11 cellular contexts compared by ENCODE assay signal in the genomic region with DNA sequence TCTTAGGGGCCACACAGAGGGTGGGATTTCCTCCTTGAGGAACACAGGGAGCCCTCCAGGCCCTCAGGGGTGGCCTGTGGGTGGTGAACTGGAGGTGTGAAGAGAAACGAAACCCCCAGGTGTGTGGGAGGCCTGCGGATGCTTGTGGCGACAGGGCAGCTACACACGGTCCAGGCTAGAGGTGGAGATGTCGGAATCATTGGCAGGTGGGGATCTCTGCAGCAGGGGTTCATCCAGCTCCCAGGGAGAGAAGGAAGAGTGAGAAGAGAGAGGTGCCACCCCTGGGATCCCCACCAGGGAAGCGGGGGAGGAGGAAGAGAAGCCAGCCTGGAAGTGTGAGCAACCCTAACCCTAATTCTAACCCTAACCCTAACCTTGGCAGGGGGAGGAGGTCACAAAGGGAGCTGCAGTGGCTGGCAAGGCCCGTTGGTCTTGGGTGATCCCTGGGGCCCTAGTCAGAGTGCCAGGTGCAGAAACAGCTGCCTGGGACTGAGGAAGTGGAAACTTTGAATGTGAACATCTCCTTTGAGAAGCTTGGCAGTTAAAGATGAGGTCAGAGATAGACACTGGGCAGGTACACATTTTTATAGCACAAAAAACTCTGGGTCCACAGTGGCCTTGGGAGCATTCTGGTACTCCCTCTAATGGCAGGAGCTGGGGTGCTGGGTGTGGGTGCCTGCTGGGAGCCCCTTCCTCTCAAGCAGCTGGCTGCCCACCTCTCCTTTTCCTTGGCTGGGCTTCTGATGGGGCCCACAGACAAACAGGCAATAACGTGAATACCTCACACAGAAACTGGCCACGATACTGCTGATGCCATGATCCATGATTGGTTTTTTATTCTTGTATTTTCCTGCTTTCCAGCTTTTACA. TPM values are rescaled to one million over a fixed set of nuclear protein-coding genes. Genes with fewer than 3 reads are reported as not detected.
DNase-seq lines count a peak whose midpoint lies in the region; ATAC-seq, FAIRE-seq and TF ChIP-seq lines count a peak whose summit lies in the region.
"Had no signal": no experiment of that assay in that cellular context is flagged by ENCODE, and none has a peak within 500 bp of the region (broad histone marks: within the 10 kb centered on the region; RNA-seq: fewer than 3 reads in every experiment).

No MANE protein-coding gene starts in this region.

- H3K36me3 Mint-ChIP-seq in activated T-helper 2 cell treated with anti-CD3 and anti-CD28 coated beads, Interferon-gamma antibody, Interleukin-2, Interleukin-4, amounts not matched to agents 10 μg/mL and 5 μg/mL and 100 μg/mL, durations not matched to agents 14 hours and 24 hours and 36 hours (ENCODE audit: low read depth) = no peaks in the 10 kb centered on the region
- H3K36me3 Mint-ChIP-seq in WTC11 = no peaks in the 10 kb centered on the region

- peak overlapping the region; percentile 84 for H3K27ac Mint-ChIP-seq in activated T-helper 2 cell treated with anti-CD3 and anti-CD28 coated beads, Interferon-gamma antibody, Interleukin-2, Interleukin-4, amounts not matched to agents 10 μg/mL and 5 μg/mL and 100 μg/mL, durations not matched to agents 14 hours and 24 hours and 36 hours
- H3K27ac Mint-ChIP-seq in WTC11 = no peak overlapping the region

- TF ChIP-seq POLR2A in GM12892 (IDR thresholded peaks at IDR 0.05; ENCODE audit: low read depth, low read length) = no peak
- no peak for TF ChIP-seq POLR2A in prostate gland (IDR thresholded peaks at IDR 0.05)

- intact Hi-C loops in activated T-helper 2 cell treated with anti-CD3 and anti-CD28 coated beads, Interferon-gamma antibody, Interleukin-2, Interleukin-4, amounts not matched to agents 10 μg/mL and 5 μg/mL and 100 μg/mL, durations not matched to agents 14 hours and 24 hours and 36 hours (cut with micrococcal nuclease) = no loop called here
- intact Hi-C loops in prostate gland (cut with DNase I) = no loop called here

- TF ChIP-seq CTCF in WTC11 (IDR thresholded peaks at IDR 0.05) (no peak), prostate gland (IDR thresholded peaks at IDR 0.05) (no peak)

- no peaks in the 10 kb centered on the region for H3K36me3 ChIP-seq in prostate gland
- H3K36me3 ChIP-seq: heart right ventricle had no signal

- DNase-seq in GM12892 (ENCODE audit: insufficient read length) = no peak
- peak; percentile 48 for DNase-seq in activated T-helper 2 cell treated with anti-CD3 and anti-CD28 coated beads, Interferon-gamma antibody, Interleukin-2, Interleukin-4, amounts not matched to agents 10 μg/mL and 5 μg/mL and 100 μg/mL, durations not matched to agents 14 hours and 24 hours and 36 hours (ENCODE audit: low spot score)
- no peak for DNase-seq in WTC11 (ENCODE audit: low spot score)
- DNase-seq in activated effector memory CD4-positive, alpha-beta T cell treated with anti-CD3 and anti-CD28 coated beads, Interleukin-2, amount 50 U/mL, for 16 hours = no peak
- no peak for DNase-seq in prostate gland (ENCODE audit: low spot score)
- DNase-seq: heart right ventricle, SW 1271 had no signal

- CTCF ChIA-PET in WTC11 (lab: Charles Lee) = interaction anchor here (0.6 kb wide), 2 partner anchors 27 to 334 kb away, joined by 3 to 12 read pairs; no protein-coding TSS in a partner anchor

- WGBS in prostate gland = 76% methylated on average over 9 of the region's 9 CpGs

- peaks cover 30% of the 10 kb centered on the region for H3K4me1 Mint-ChIP-seq in activated T-helper 2 cell treated with anti-CD3 and anti-CD28 coated beads, Interferon-gamma antibody, Interleukin-2, Interleukin-4, amounts not matched to agents 10 μg/mL and 5 μg/mL and 100 μg/mL, durations not matched to agents 14 hours and 24 hours and 36 hours (ENCODE audit: low read depth)
- 0 out of 2 replicates have a peak, but pooled peaks cover 3% of the 10 kb centered on the region for H3K4me1 Mint-ChIP-seq in WTC11

- H3K9me3 Mint-ChIP-seq in activated T-helper 2 cell treated with anti-CD3 and anti-CD28 coated beads, Interferon-gamma antibody, Interleukin-2, Interleukin-4, amounts not matched to agents 10 μg/mL and 5 μg/mL and 100 μg/mL, durations not matched to agents 14 hours and 24 hours and 36 hours = no peaks in the 10 kb centered on the region
- no peaks in the 10 kb centered on the region for H3K9me3 Mint-ChIP-seq in WTC11

- H3K27me3 Mint-ChIP-seq in activated T-helper 2 cell treated with anti-CD3 and anti-CD28 coated beads, Interferon-gamma antibody, Interleukin-2, Interleukin-4, amounts not matched to agents 10 μg/mL and 5 μg/mL and 100 μg/mL, durations not matched to agents 14 hours and 24 hours and 36 hours (ENCODE audit: low read depth) = no peaks in the 10 kb centered on the region
- peaks cover 12% of the 10 kb centered on the region for H3K27me3 Mint-ChIP-seq in WTC11 (ENCODE audit: low read depth)

- no peaks in the 10 kb centered on the region for H3K9me3 ChIP-seq in prostate gland
- H3K9me3 ChIP-seq: heart right ventricle had no signal

- H3K27ac ChIP-seq in prostate gland = no peak overlapping the region
- H3K27ac ChIP-seq: heart right ventricle had no signal

- peak; percentile 50 for FAIRE-seq in GM12892 (lab: Jason Lieb, UNC)

- no peaks in the 10 kb centered on the region for H3K27me3 ChIP-seq in prostate gland (replicated peaks; ENCODE audit: insufficient read depth)
- H3K27me3 ChIP-seq: heart right ventricle had no signal

- H3K4me1 ChIP-seq in prostate gland (replicated peaks) = no peaks in the 10 kb centered on the region

- ATAC-seq in GM21381 (IDR thresholded peaks at IDR 0.05; ENCODE audit: unreplicated experiment) = peak; percentile 58
- peak; percentile 55 for ATAC-seq in HG03520 (IDR thresholded peaks at IDR 0.05; ENCODE audit: unreplicated experiment)
- ATAC-seq in WTC11 = no peak
- ATAC-seq in GM21717 (IDR thresholded peaks at IDR 0.05; ENCODE audit: unreplicated experiment) = no peak

- H3K4me3 ChIP-seq in prostate gland = no peak overlapping the region
- H3K4me3 ChIP-seq: heart right ventricle had no signal

- no peak overlapping the region for H3K4me3 Mint-ChIP-seq in activated T-helper 2 cell treated with anti-CD3 and anti-CD28 coated beads, Interferon-gamma antibody, Interleukin-2, Interleukin-4, amounts not matched to agents 10 μg/mL and 5 μg/mL and 100 μg/mL, durations not matched to agents 14 hours and 24 hours and 36 hours (ENCODE audit: low read depth)
- H3K4me3 Mint-ChIP-seq in WTC11 = no peak overlapping the region

- POLR2A ChIA-PET in WTC11 (lab: Charles Lee) = no interaction called here

TF ChIP-seq in WTC11, 78 proteins besides CTCF, POLR2A, EP300 and RAD21 (continues in another document):
- TF ChIP-seq TEAD1 (CRISPR knock-in tag; IDR thresholded peaks at IDR 0.05) = no peak
- TF ChIP-seq, protein P1, sequence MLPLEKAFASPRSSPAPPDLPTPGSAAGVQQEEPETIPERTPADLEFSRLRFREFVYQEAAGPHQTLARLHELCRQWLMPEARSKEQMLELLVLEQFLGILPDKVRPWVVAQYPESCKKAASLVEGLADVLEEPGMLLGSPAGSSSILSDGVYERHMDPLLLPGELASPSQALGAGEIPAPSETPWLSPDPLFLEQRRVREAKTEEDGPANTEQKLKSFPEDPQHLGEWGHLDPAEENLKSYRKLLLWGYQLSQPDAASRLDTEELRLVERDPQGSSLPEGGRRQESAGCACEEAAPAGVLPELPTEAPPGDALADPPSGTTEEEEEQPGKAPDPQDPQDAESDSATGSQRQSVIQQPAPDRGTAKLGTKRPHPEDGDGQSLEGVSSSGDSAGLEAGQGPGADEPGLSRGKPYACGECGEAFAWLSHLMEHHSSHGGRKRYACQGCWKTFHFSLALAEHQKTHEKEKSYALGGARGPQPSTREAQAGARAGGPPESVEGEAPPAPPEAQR (CRISPR knock-in tag; IDR thresholded peaks at IDR 0.05) = no peak
- TF ChIP-seq ZNF396 (CRISPR knock-in tag; IDR thresholded peaks at IDR 0.05; ENCODE audit: borderline replicate concordance) = no peak
- TF ChIP-seq KAT7 (CRISPR knock-in tag; IDR thresholded peaks at IDR 0.05; ENCODE audit: borderline replicate concordance) = no peak

RNA-seq across cellular contexts. Expression of a gene that starts 6.8 kb away (rescaled TPM):
- polyA plus RNA-seq in GM12892 (2012; ENCODE audit: missing spikeins) = 0.11 TPM
- 36.4 and 38.7 TPM in 2 replicates for total RNA-seq in activated T-helper 2 cell treated with anti-CD3 and anti-CD28 coated beads, Interferon-gamma antibody, Interleukin-2, Interleukin-4, amounts not matched to agents 10 μg/mL and 5 μg/mL and 100 μg/mL, durations not matched to agents 14 hours and 24 hours and 36 hours
- total RNA-seq in WTC11 (2021) (50.8 to 55.5 TPM (median 52.4 TPM) in 3 replicates), prostate gland (100 to 1,000 TPM in 1 of 2 donors, 10 to 100 TPM in 1; 40.4 to 219 TPM)

RNA-seq across cellular contexts. Expression of a gene that starts 15.0 kb away (rescaled TPM):
- polyA plus RNA-seq in GM12892 (2012; ENCODE audit: missing spikeins) = 14.6 TPM
- 36.8 and 42.7 TPM in 2 replicates for total RNA-seq in activated T-helper 2 cell treated with anti-CD3 and anti-CD28 coated beads, Interferon-gamma antibody, Interleukin-2, Interleukin-4, amounts not matched to agents 10 μg/mL and 5 μg/mL and 100 μg/mL, durations not matched to agents 14 hours and 24 hours and 36 hours
- total RNA-seq in WTC11 (2021) (20.9 to 25.3 TPM (median 24.7 TPM) in 3 replicates), prostate gland (10 to 100 TPM; 63.7 to 80.7 TPM)

RNA-seq across cellular contexts. Expression of a gene that starts 26.1 kb away (rescaled TPM):
- 112 TPM for polyA plus RNA-seq in GM12892 (2012; ENCODE audit: missing spikeins)
- 205 and 215 TPM in 2 replicates for total RNA-seq in activated T-helper 2 cell treated with anti-CD3 and anti-CD28 coated beads, Interferon-gamma antibody, Interleukin-2, Interleukin-4, amounts not matched to agents 10 μg/mL and 5 μg/mL and 100 μg/mL, durations not matched to agents 14 hours and 24 hours and 36 hours
- total RNA-seq in WTC11 (2021) (140 to 154 TPM (median 146 TPM) in 3 replicates), prostate gland (10 to 100 TPM; 53.1 to 65.9 TPM)

RNA-seq across cellular contexts. Expression of a gene that starts 31.9 kb away (rescaled TPM):
- polyA plus RNA-seq in GM12892 (2012; ENCODE audit: missing spikeins) = not detected
- 0.67 and 0.73 TPM in 2 replicates for total RNA-seq in activated T-helper 2 cell treated with anti-CD3 and anti-CD28 coated beads, Interferon-gamma antibody, Interleukin-2, Interleukin-4, amounts not matched to agents 10 μg/mL and 5 μg/mL and 100 μg/mL, durations not matched to agents 14 hours and 24 hours and 36 hours
- total RNA-seq in WTC11 (2021) (2.4 to 5.6 TPM (median 3.9 TPM) in 3 replicates), prostate gland (1 to 10 TPM in 1 of 2 donors, not detected in 1; 9.7 TPM)
- polyA plus RNA-seq: neural cell had no signal

RNA-seq across cellular contexts. Expression of a gene that starts 43.8 kb away (rescaled TPM):
- polyA plus RNA-seq in GM12892 (2012; ENCODE audit: missing spikeins) = not detected
- total RNA-seq in activated T-helper 2 cell treated with anti-CD3 and anti-CD28 coated beads, Interferon-gamma antibody, Interleukin-2, Interleukin-4, amounts not matched to agents 10 μg/mL and 5 μg/mL and 100 μg/mL, durations not matched to agents 14 hours and 24 hours and 36 hours = not detected in 2 replicates
- total RNA-seq in WTC11 (2021) = 0.39 to 1.6 TPM (median 0.90 TPM) in 3 replicates
- not detected for total RNA-seq in prostate gland

Comparison
In these comparisons a context has a peak if more than half of its experiments do, and no peak if none do; other contexts are left out.
1. ATAC-seq: peak in GM21381 (single experiment) and HG03520 (single experiment); none in WTC11 (single experiment) and GM21717 (single experiment).